In genomic region chr2:102056079-102056581, GRCh38 we compare ENCODE assay signal across 13 cellular contexts.
DNase-seq lines count a peak whose midpoint lies in the region; ATAC-seq and TF ChIP-seq lines count a peak whose summit lies in the region.
"Had no signal": no experiment of that assay in that cellular context is flagged by ENCODE, and none has a peak within 500 bp of the region (broad histone marks: within the 10 kb centered on the region; RNA-seq: fewer than 3 reads in every experiment).

No MANE protein-coding gene starts in this region.

- peaks cover 2% of the 10 kb centered on the region for H3K4me1 ChIP-seq in mesenchymal stem cell (ENCODE audit: control insufficient read depth, insufficient read depth, low read depth, low read length)
- peaks cover 0 to 59% (median 12%) of the 10 kb centered on the region in 4 donors for H3K4me1 ChIP-seq in tibial nerve

- H3K9me3 ChIP-seq in mesenchymal stem cell (ENCODE audit: control insufficient read depth, low read length): no peaks in the 10 kb centered on the region
- no peaks in the 10 kb centered on the region for H3K9me3 ChIP-seq in tibial nerve

- peaks cover 19% of the 10 kb centered on the region for H3K4me1 Mint-ChIP-seq in activated T-helper 17 cell treated with anti-CD3 and anti-CD28 coated beads, Interleukin-2, amount 50 U/mL, for 72 hours

- no peak for TF ChIP-seq EP300 in tibial nerve (IDR thresholded peaks at IDR 0.05)

- H3K36me3 ChIP-seq in mesenchymal stem cell (ENCODE audit: control insufficient read depth in 1 of 2, insufficient read depth in 2 of 2, low read depth in 1 of 2, low read length in 2 of 2) (no peaks in the 10 kb centered on the region), tibial nerve (no peaks in the 10 kb centered on the region)

- ATAC-seq in activated T-helper 17 cell treated with anti-CD3 and anti-CD28 coated beads, Interleukin-2, amount 50 U/mL, for 72 hours (replicated peaks): no peak
- no peak for ATAC-seq in GM21576 (IDR thresholded peaks at IDR 0.05; ENCODE audit: unreplicated experiment)

- H3K23ac ChIP-seq in mesenchymal stem cell (ENCODE audit: low read length in 2 of 2): no peak overlapping the region

- H3K36me3 Mint-ChIP-seq in activated T-helper 17 cell treated with anti-CD3 and anti-CD28 coated beads, Interleukin-2, amount 50 U/mL, for 72 hours (ENCODE audit: low read depth): no peaks in the 10 kb centered on the region

- H3K18ac ChIP-seq in mesenchymal stem cell (ENCODE audit: low read depth in 1 of 2, low read length in 2 of 2): peak overlapping the region; percentile 92 to 94

- no peak overlapping the region for H2AK5ac ChIP-seq in mesenchymal stem cell (ENCODE audit: low read length, severe bottlenecking)

- H3K27ac ChIP-seq in mesenchymal stem cell (ENCODE audit: low read length, poor library complexity, severe bottlenecking): no peak overlapping the region
- H3K27ac ChIP-seq in tibial nerve: peak overlapping the region; percentile 35 to 74 (median 49)

- WGBS in mesenchymal stem cell: 89% methylated on average over 3 of the region's 3 CpGs
- WGBS in tibial nerve, 2 donors: 79 to 100% methylated on average over 3 of the region's 3 CpGs

- no peaks in the 10 kb centered on the region for H3K79me1 ChIP-seq in mesenchymal stem cell (replicated peaks; ENCODE audit: low read length, poor library complexity, severe bottlenecking)

- no peak overlapping the region for H2BK5ac ChIP-seq in mesenchymal stem cell (ENCODE audit: low read depth, low read length, poor library complexity, severe bottlenecking)

- H3K4me3 ChIP-seq in fibroblast of pulmonary artery (replicated peaks; ENCODE audit: low read depth, low read length): no peak overlapping the region
- H3K4me3 ChIP-seq in mesenchymal stem cell (ENCODE audit: insufficient read depth in 1 of 2, low read depth in 1 of 2, low read length in 2 of 2): no peak overlapping the region
- no peak overlapping the region for H3K4me3 ChIP-seq in tibial nerve

- no peak overlapping the region for H3K4me2 ChIP-seq in mesenchymal stem cell (ENCODE audit: low read length, poor library complexity, severe bottlenecking)

- H4K8ac ChIP-seq in mesenchymal stem cell (ENCODE audit: low read length): peak overlapping the region; percentile 85

- peak overlapping the region; percentile 31 for H3K27ac Mint-ChIP-seq in activated T-helper 17 cell treated with anti-CD3 and anti-CD28 coated beads, Interleukin-2, amount 50 U/mL, for 72 hours

- TF ChIP-seq CTCF in fibroblast of pulmonary artery (IDR thresholded peaks at IDR 0.05; ENCODE audit: low read length, missing control alignments) (no peak), tibial nerve (IDR thresholded peaks at IDR 0.05) (no peak)

- peak overlapping the region; percentile 97 to 99 for H2BK12ac ChIP-seq in mesenchymal stem cell (ENCODE audit: low read length in 2 of 2)

- H2BK15ac ChIP-seq in mesenchymal stem cell (ENCODE audit: low read depth, poor library complexity, severe bottlenecking): peak overlapping the region; percentile 61

- H4K91ac ChIP-seq in mesenchymal stem cell (ENCODE audit: low read length): peak overlapping the region; percentile 88

- H2AFZ ChIP-seq in mesenchymal stem cell (ENCODE audit: low read depth, low read length): no peak overlapping the region

- DNase-seq in fibroblast of pulmonary artery (ENCODE audit: low read depth): peak; percentile 68
- no peak for DNase-seq in mesenchymal stem cell
- DNase-seq in tibial nerve (ENCODE audit: low spot score in 2 of 2): no peak
- no peak for DNase-seq in NCI-H1930 (lab: John Stamatoyannopoulos, UW)
- no peak for DNase-seq in activated CD4-positive, alpha-beta T cell treated with anti-CD3 and anti-CD28 coated beads for 1 hour
- no peak for DNase-seq in G401 (ENCODE audit: low spot score)
- DNase-seq: AML-193, dermis blood vessel endothelial cell, mesendoderm, NCI-H187 treated with DMSO at 0.1 percent for 48 hours, NCI-H69 had no signal

- H3K9me3 Mint-ChIP-seq in activated T-helper 17 cell treated with anti-CD3 and anti-CD28 coated beads, Interleukin-2, amount 50 U/mL, for 72 hours: no peaks in the 10 kb centered on the region

- H3K9ac ChIP-seq in mesenchymal stem cell (ENCODE audit: low read length): peak overlapping the region; percentile 34

- no peak overlapping the region for H3K4me3 Mint-ChIP-seq in activated T-helper 17 cell treated with anti-CD3 and anti-CD28 coated beads, Interleukin-2, amount 50 U/mL, for 72 hours

- H3K27me3 Mint-ChIP-seq in activated T-helper 17 cell treated with anti-CD3 and anti-CD28 coated beads, Interleukin-2, amount 50 U/mL, for 72 hours: no peaks in the 10 kb centered on the region

- H3K27me3 ChIP-seq in mesenchymal stem cell (ENCODE audit: control insufficient read depth in 1 of 2, insufficient read depth in 1 of 2, low read length in 2 of 2): no peaks in the 10 kb centered on the region
- no peaks in the 10 kb centered on the region for H3K27me3 ChIP-seq in tibial nerve

- H3K4ac ChIP-seq in mesenchymal stem cell (ENCODE audit: low read depth in 1 of 2, low read length in 2 of 2): peak overlapping the region; percentile 77 to 90

- H2BK120ac ChIP-seq in mesenchymal stem cell (ENCODE audit: low read depth, low read length): peak overlapping the region; percentile 50

- H3K14ac ChIP-seq in mesenchymal stem cell (ENCODE audit: low read length in 2 of 2): no peak overlapping the region

- no peak for TF ChIP-seq POLR2A in tibial nerve (IDR thresholded peaks at IDR 0.05)

- in situ Hi-C loops in G401 (cut with HindIII; ENCODE audit: low sequenced_read_pairs): no loop called here
